ENCODE assay signal across 15 cellular contexts in the genomic region with DNA sequence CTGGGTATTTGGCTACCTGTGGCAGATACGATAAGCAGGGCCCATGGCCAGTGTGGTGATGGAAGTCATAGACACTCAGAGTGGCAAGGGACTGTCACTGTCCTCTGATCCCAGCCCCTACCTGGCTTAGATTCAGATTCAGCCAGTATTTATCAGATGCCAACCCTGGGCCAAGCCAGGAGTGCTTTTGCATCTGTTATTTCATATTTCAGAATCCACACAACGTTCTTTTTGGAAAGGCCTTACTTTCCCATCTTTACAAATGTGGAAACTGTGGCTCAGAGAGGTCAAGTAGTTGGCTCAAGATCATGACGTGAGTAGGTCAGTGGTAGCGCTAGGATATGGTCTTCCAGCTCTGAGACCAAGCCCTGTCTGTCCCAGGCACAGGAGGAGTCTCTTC.
A peak's percentile ranks its signal among the peaks of the same experiment; 100 is the strongest.
DNase-seq lines count a peak whose midpoint lies in the region; ATAC-seq, FAIRE-seq and TF ChIP-seq lines count a peak whose summit lies in the region.
"Had no signal": no experiment of that assay in that cellular context is flagged by ENCODE, and none has a peak within 500 bp of the region (broad histone marks: within the 10 kb centered on the region; RNA-seq: fewer than 3 reads in every experiment).

No MANE protein-coding gene starts in this region.

- DNase-seq in K562 (ENCODE audit: extremely low read depth in 1 of 4, low spot score in 3 of 4) (no peak), hepatocyte (ENCODE audit: low spot score) (no peak), NCI-H748 (lab: John Stamatoyannopoulos, UW; ENCODE audit: unreplicated experiment) (no peak), NCI-H226 (no peak), AG08395 (ENCODE audit: low spot score) (no peak)
- DNase-seq: activated CD4-positive, CD25-positive, alpha-beta regulatory T cell treated with anti-CD3 and anti-CD28 coated beads, Interleukin-2, amount 50 U/mL, for 72 hours; DMS 273 treated with DMSO at 0.1 percent for 48 hours; foreskin melanocyte; GOT3; NCI-H1417; stimulated activated naive CD8-positive, alpha-beta T cell treated with anti-CD3 and anti-CD28 coated beads, Interleukin-15, amount 100 ng/mL, for 72 hours; T-helper 1 cell had no signal

- H3K9me3 ChIP-seq in K562 (replicated peaks; ENCODE audit: control insufficient read depth, insufficient read depth, low read depth, low read length), result no peaks in the 10 kb centered on the region
- H3K9me3 ChIP-seq in hepatocyte (ENCODE audit: low read depth), result no peaks in the 10 kb centered on the region
- H3K9me3 ChIP-seq in skeletal muscle tissue (ENCODE audit: control insufficient read depth in 3 of 3, low read length in 3 of 3), result peaks cover 0 to 2% (median 0%) of the 10 kb centered on the region in 3 donors

- WGBS in K562 (ENCODE audit: insufficient coverage, low coverage, missing lambda C conversion rate), result 7% methylated on average over 4 of the region's 4 CpGs
- 92% methylated on average over 4 of the region's 4 CpGs for WGBS in hepatocyte (ENCODE audit: low lambda C conversion rate, missing lambda C conversion rate)

- no peak for FAIRE-seq in K562 (lab: Jason Lieb, UNC)

- H4K20me1 ChIP-seq in K562 (replicated peaks; ENCODE audit: control insufficient read depth, insufficient read depth, low read length) (0 out of 2 replicates have a peak, but pooled peaks cover 3% of the 10 kb centered on the region), hepatocyte (ENCODE audit: insufficient read depth, poor library complexity, severe bottlenecking) (no peaks in the 10 kb centered on the region)

- H3K27me3 ChIP-seq in ACC112 (ENCODE audit: insufficient read depth, low read length) (no peaks in the 10 kb centered on the region), K562 (ENCODE audit: control insufficient read depth in 2 of 2, insufficient read depth in 2 of 2, low read length in 2 of 2) (peaks cover 16 to 47% of the 10 kb centered on the region in 2 experiments; a peak in 4 of 5 replicates), hepatocyte (no peaks in the 10 kb centered on the region), skeletal muscle tissue (ENCODE audit: control insufficient read depth in 3 of 3, insufficient read depth in 3 of 3, low read length in 3 of 3) (no peaks in the 10 kb centered on the region)

- H3K9ac ChIP-seq in K562 (ENCODE audit: insufficient read depth in 1 of 2, low read depth in 2 of 2, low read length in 2 of 2), result peak overlapping the region in 1 of 2 experiments; percentile 17; a peak in 1 of 4 replicates
- peak overlapping the region in 2 of 3 donors; percentile 2 to 50 for H3K9ac ChIP-seq in skeletal muscle tissue (ENCODE audit: low read depth in 1 of 3, low read length in 3 of 3)

- no peak for ATAC-seq in K562
- no peak for ATAC-seq in HG02798 (IDR thresholded peaks at IDR 0.05; ENCODE audit: poor library complexity, unreplicated experiment)
- ATAC-seq: stimulated activated naive CD8-positive, alpha-beta T cell treated with anti-CD3 and anti-CD28 coated beads, Interleukin-15, amount 100 ng/mL, for 72 hours had no signal

- POLR2A ChIA-PET in K562 (lab: Yijun Ruan, JAX), result interaction anchor here (0.6 to 2.1 kb wide), 4 partner anchors 8 to 162 kb away, joined by 3 to 7 read pairs (median 3); no protein-coding TSS in a partner anchor

- H3K9me1 ChIP-seq in K562 (ENCODE audit: control insufficient read depth, insufficient read depth, low read length), result no peaks in the 10 kb centered on the region

- intact Hi-C loops in K562 (cut with micrococcal nuclease), result no loop called here

- TF ChIP-seq CTCF in K562 (IDR thresholded peaks at IDR 0.05 in 2 of 3, conservative IDR thresholded peaks at IDR 0.05 in 1 of 3; ENCODE audit: insufficient read depth in 2 of 3, low read depth in 1 of 3, low read length in 3 of 3), result no peak
- no peak for TF ChIP-seq CTCF in hepatocyte (IDR thresholded peaks at IDR 0.05; ENCODE audit: poor library complexity)

- peak overlapping the region; percentile 92 for H3K27ac ChIP-seq in ACC112 (ENCODE audit: low read depth, low read length)
- no peak overlapping the region for H3K27ac ChIP-seq in K562 (ENCODE audit: extremely low read depth, low read depth, low read length)
- H3K27ac ChIP-seq in hepatocyte, result peak overlapping the region; percentile 90
- peak overlapping the region; percentile 93 for H3K27ac ChIP-seq in skeletal muscle tissue (ENCODE audit: low read depth, low read length)

- no peaks in the 10 kb centered on the region for H3K36me3 ChIP-seq in ACC112 (ENCODE audit: insufficient read depth, low read length)
- no peaks in the 10 kb centered on the region for H3K36me3 ChIP-seq in K562 (ENCODE audit: control insufficient read depth, insufficient read depth, low read length)
- H3K36me3 ChIP-seq in hepatocyte (replicated peaks; ENCODE audit: insufficient read depth, low read depth), result no peaks in the 10 kb centered on the region
- no peaks in the 10 kb centered on the region for H3K36me3 ChIP-seq in skeletal muscle tissue (ENCODE audit: control insufficient read depth in 3 of 3, insufficient read depth in 3 of 3, low read length in 3 of 3)

- in situ Hi-C loops in K562 (cut with MboI), result no loop called here

- H3K79me2 ChIP-seq in ACC112 (ENCODE audit: control insufficient read depth, insufficient read depth, low read length, unreplicated experiment) (no peaks in the 10 kb centered on the region), K562 (ENCODE audit: control insufficient read depth, insufficient read depth, low read length) (no peaks in the 10 kb centered on the region), hepatocyte (no peaks in the 10 kb centered on the region)

- H2AFZ ChIP-seq in ACC112 (ENCODE audit: low read length, unreplicated experiment), result no peak overlapping the region
- no peak overlapping the region for H2AFZ ChIP-seq in K562 (ENCODE audit: low read depth, low read length)
- no peak overlapping the region for H2AFZ ChIP-seq in hepatocyte

- H3K4me3 ChIP-seq in ACC112 (ENCODE audit: low read depth, low read length) (no peak overlapping the region), K562 (no peak overlapping the region), hepatocyte (no peak overlapping the region), skeletal muscle tissue (ENCODE audit: low read length in 3 of 3) (no peak overlapping the region)

- no TSS peak for BruUV-seq in K562 (replicated peaks; lab: Mats Ljungman, UMichigan)

- no peak for TF ChIP-seq EP300 in K562 (IDR thresholded peaks at IDR 0.05; ENCODE audit: low read length)

- H3K4me1 ChIP-seq in ACC112 (ENCODE audit: control insufficient read depth, insufficient read depth, low read length, unreplicated experiment) (peaks cover 36% of the 10 kb centered on the region), K562 (replicated peaks in 1 of 2; ENCODE audit: control insufficient read depth in 2 of 2, insufficient read depth in 2 of 2, low read length in 2 of 2) (peaks cover 6 to 7% of the 10 kb centered on the region in 2 experiments; a peak in 3 of 5 replicates), hepatocyte (ENCODE audit: insufficient read depth) (peaks cover 29% of the 10 kb centered on the region), skeletal muscle tissue (ENCODE audit: control insufficient read depth in 3 of 3, insufficient read depth in 3 of 3, low read length in 3 of 3) (peaks cover 57% of the 10 kb centered on the region in 3 donors)

- no peaks in the 10 kb centered on the region for H3K9me2 ChIP-seq in hepatocyte (replicated peaks; ENCODE audit: insufficient read depth)

- no peak for TF ChIP-seq RAD21 in K562 (CRISPR knock-in tag; conservative IDR thresholded peaks at IDR 0.05 in 1 of 2, IDR thresholded peaks at IDR 0.05 in 1 of 2)

- TF ChIP-seq POLR2A in K562 (conservative IDR thresholded peaks at IDR 0.05), result no peak

- CTCF ChIA-PET in K562 (lab: Yijun Ruan, JAX; ENCODE audit: low intra/inter-chr PET ratio), result no interaction called here

- no peak overlapping the region for H3K4me2 ChIP-seq in K562 (ENCODE audit: insufficient read depth, low read length)
- H3K4me2 ChIP-seq in hepatocyte, result no peak overlapping the region

TF ChIP-seq in K562, 482 proteins besides CTCF, POLR2A, EP300 and RAD21:
- TF ChIP-seq RBBP5 (IDR thresholded peaks at IDR 0.05; ENCODE audit: borderline replicate concordance, insufficient read depth, low read length, poor library complexity, severe bottlenecking) (peak; percentile 26), STAT5B (CRISPR knock-in tag; IDR thresholded peaks at IDR 0.05) (no peak), SAP30 (IDR thresholded peaks at IDR 0.05; ENCODE audit: borderline replicate concordance, insufficient read depth, low read depth, low read length, poor library complexity, severe bottlenecking) (no peak)
